ENCODE assay signal across 18 cellular contexts in genomic region chr6:16674666-16675392, GRCh38.
A peak's percentile ranks its signal among the peaks of the same experiment; 100 is the strongest.
DNase-seq lines count a peak whose midpoint lies in the region; ATAC-seq and TF ChIP-seq lines count a peak whose summit lies in the region.
"Had no signal": no experiment of that assay in that cellular context is flagged by ENCODE, and none has a peak within 500 bp of the region (broad histone marks: within the 10 kb centered on the region; RNA-seq: fewer than 3 reads in every experiment).

No MANE protein-coding gene starts in this region.

- peak overlapping the region; percentile 47 for H3K27ac ChIP-seq in vagina
- H3K27ac ChIP-seq: ovary, VCaP had no signal

- no peaks in the 10 kb centered on the region for H3K36me3 Mint-ChIP-seq in natural killer cell treated with Interleukin-12 subunit alpha and Interleukin-12 subunit beta and Interleukin-15 and Interleukin-18, amount 100 ng/mL, for 72 hours
- no peaks in the 10 kb centered on the region for H3K36me3 Mint-ChIP-seq in natural killer cell

- H3K4me3 Mint-ChIP-seq in natural killer cell treated with Interleukin-12 subunit alpha and Interleukin-12 subunit beta and Interleukin-15 and Interleukin-18, amount 100 ng/mL, for 72 hours: peak overlapping the region; percentile 18
- no peak overlapping the region for H3K4me3 Mint-ChIP-seq in natural killer cell

- no peaks in the 10 kb centered on the region for H3K27me3 ChIP-seq in vagina
- H3K27me3 ChIP-seq: heart right ventricle, ovary had no signal

- TF ChIP-seq CTCF in natural killer cell (IDR thresholded peaks at IDR 0.05): no peak
- no peak for TF ChIP-seq CTCF in astrocyte of the spinal cord (IDR thresholded peaks at IDR 0.05; ENCODE audit: low read depth, low read length)
- TF ChIP-seq CTCF in vagina (IDR thresholded peaks at IDR 0.05): no peak

- H3K36me3 ChIP-seq in vagina: no peaks in the 10 kb centered on the region
- H3K36me3 ChIP-seq: heart right ventricle, ovary had no signal

- no peaks in the 10 kb centered on the region for H3K9me3 Mint-ChIP-seq in natural killer cell treated with Interleukin-12 subunit alpha and Interleukin-12 subunit beta and Interleukin-15 and Interleukin-18, amount 100 ng/mL, for 72 hours
- no peaks in the 10 kb centered on the region for H3K9me3 Mint-ChIP-seq in natural killer cell

- intact Hi-C loops in natural killer cell (cut with micrococcal nuclease): no loop called here
- intact Hi-C loops in vagina (cut with DNase I): no loop called here

- H3K9me3 ChIP-seq in vagina: no peaks in the 10 kb centered on the region
- H3K9me3 ChIP-seq: heart right ventricle, ovary had no signal

- H3K4me1 ChIP-seq in vagina: peaks cover 69% of the 10 kb centered on the region

- H3K27ac Mint-ChIP-seq in natural killer cell treated with Interleukin-12 subunit alpha and Interleukin-12 subunit beta and Interleukin-15 and Interleukin-18, amount 100 ng/mL, for 72 hours: peak overlapping the region; percentile 20 to 69
- no peak overlapping the region for H3K27ac Mint-ChIP-seq in natural killer cell

- no peak for ATAC-seq in natural killer cell treated with Interleukin-12 subunit alpha and Interleukin-12 subunit beta and Interleukin-15 and Interleukin-18, amount 100 ng/mL, for 72 hours
- ATAC-seq in natural killer cell (no peak), left lobe of liver (no peak)

- H3K4me1 Mint-ChIP-seq in natural killer cell treated with Interleukin-12 subunit alpha and Interleukin-12 subunit beta and Interleukin-15 and Interleukin-18, amount 100 ng/mL, for 72 hours (ENCODE audit: low read depth in 2 of 2): peaks cover 40 to 63% of the 10 kb centered on the region in 2 donors
- peaks cover 28 to 30% of the 10 kb centered on the region in 2 donors for H3K4me1 Mint-ChIP-seq in natural killer cell

- no peaks in the 10 kb centered on the region for H3K27me3 Mint-ChIP-seq in natural killer cell treated with Interleukin-12 subunit alpha and Interleukin-12 subunit beta and Interleukin-15 and Interleukin-18, amount 100 ng/mL, for 72 hours
- H3K27me3 Mint-ChIP-seq in natural killer cell (ENCODE audit: low read depth in 2 of 2): no peaks in the 10 kb centered on the region

- in situ Hi-C loops in astrocyte of the spinal cord (cut with HindIII; ENCODE audit: low sequenced_read_pairs): no loop called here

- no peak for DNase-seq in natural killer cell treated with Interleukin-12 subunit alpha and Interleukin-12 subunit beta and Interleukin-15 and Interleukin-18, amount 100 ng/mL, for 72 hours (ENCODE audit: low spot score)
- DNase-seq in natural killer cell: no peak
- DNase-seq in astrocyte of the spinal cord (ENCODE audit: low read depth, low spot score): peak; percentile 61
- DNase-seq in kidney glomerular epithelial cell (lab: John Stamatoyannopoulos, UW): peak; percentile 16
- DNase-seq in vagina (ENCODE audit: extremely low spot score in 2 of 2): no peak
- DNase-seq in pons (ENCODE audit: low spot score): no peak
- no peak for DNase-seq in SK-N-DZ (ENCODE audit: low spot score)
- DNase-seq in left lobe of liver (ENCODE audit: low spot score): no peak
- DNase-seq: AML-193; amygdala; DMS79; effector CD8-positive, alpha-beta T cell; heart right ventricle; NCI-H1417; NCI-H526; ovary; Right ventricle myocardium superior had no signal

- no peak overlapping the region for H3K4me3 ChIP-seq in astrocyte of the spinal cord (ENCODE audit: low read depth, low read length)
- no peak overlapping the region for H3K4me3 ChIP-seq in vagina
- H3K4me3 ChIP-seq: heart right ventricle, ovary had no signal

- TF ChIP-seq POLR2A in vagina (IDR thresholded peaks at IDR 0.05): no peak

Comparison
In these comparisons a context has a peak if more than half of its experiments do, and no peak if none do; other contexts are left out.
1. H3K27ac Mint-ChIP-seq: peak in natural killer cell treated with Interleukin-12 subunit alpha and Interleukin-12 subunit beta and Interleukin-15 and Interleukin-18, amount 100 ng/mL, for 72 hours (2 of 2); none in natural killer cell (0 of 2).
2. DNase-seq: peak in astrocyte of the spinal cord (single experiment) and kidney glomerular epithelial cell (single experiment); none in natural killer cell treated with Interleukin-12 subunit alpha and Interleukin-12 subunit beta and Interleukin-15 and Interleukin-18, amount 100 ng/mL, for 72 hours (single experiment), natural killer cell (single experiment), vagina (0 of 2), pons (single experiment), SK-N-DZ (single experiment) and left lobe of liver (single experiment).